Comparison of ENCODE assay signal across 1 cellular context in the genomic region with DNA sequence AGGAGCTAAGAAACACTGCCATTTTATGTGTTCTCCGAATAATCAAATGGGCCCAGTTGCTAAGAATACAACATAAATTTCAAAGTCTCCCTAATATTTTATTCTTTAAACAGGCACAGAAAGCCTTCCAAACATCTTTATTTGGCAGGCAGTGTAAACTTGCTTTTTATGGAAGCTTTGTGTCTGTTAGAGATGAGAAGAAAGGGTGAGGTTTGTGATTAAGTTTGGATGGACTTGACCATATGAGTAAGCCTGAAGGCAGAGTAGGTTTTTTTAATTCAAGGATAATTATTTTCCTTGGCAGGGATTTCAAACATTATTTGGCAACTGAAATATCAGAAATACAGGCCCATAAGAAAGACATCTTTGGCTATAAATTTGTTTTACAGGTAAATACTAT.
TF ChIP-seq lines count a peak whose summit lies in the region.

No MANE protein-coding gene starts in this region.

TF ChIP-seq in IMR-90, 13 proteins besides CTCF, POLR2A, EP300 and RAD21 (continued from another document):
- TF ChIP-seq MAFK (IDR thresholded peaks at IDR 0.05; ENCODE audit: low read depth, low read length), result no peak
- no peak for TF ChIP-seq RFX5 (IDR thresholded peaks at IDR 0.05; ENCODE audit: low read depth, low read length)
- no peak for TF ChIP-seq RCOR1 (IDR thresholded peaks at IDR 0.05; ENCODE audit: insufficient replicate concordance, low read length)
- TF ChIP-seq, protein P1, sequence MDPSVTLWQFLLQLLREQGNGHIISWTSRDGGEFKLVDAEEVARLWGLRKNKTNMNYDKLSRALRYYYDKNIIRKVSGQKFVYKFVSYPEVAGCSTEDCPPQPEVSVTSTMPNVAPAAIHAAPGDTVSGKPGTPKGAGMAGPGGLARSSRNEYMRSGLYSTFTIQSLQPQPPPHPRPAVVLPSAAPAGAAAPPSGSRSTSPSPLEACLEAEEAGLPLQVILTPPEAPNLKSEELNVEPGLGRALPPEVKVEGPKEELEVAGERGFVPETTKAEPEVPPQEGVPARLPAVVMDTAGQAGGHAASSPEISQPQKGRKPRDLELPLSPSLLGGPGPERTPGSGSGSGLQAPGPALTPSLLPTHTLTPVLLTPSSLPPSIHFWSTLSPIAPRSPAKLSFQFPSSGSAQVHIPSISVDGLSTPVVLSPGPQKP (IDR thresholded peaks at IDR 0.05; ENCODE audit: borderline replicate concordance, low read depth, low read length), result no peak
- TF ChIP-seq NFE2L2 (IDR thresholded peaks at IDR 0.05; ENCODE audit: low read depth, low read length), result no peak
- TF ChIP-seq, protein P2, sequence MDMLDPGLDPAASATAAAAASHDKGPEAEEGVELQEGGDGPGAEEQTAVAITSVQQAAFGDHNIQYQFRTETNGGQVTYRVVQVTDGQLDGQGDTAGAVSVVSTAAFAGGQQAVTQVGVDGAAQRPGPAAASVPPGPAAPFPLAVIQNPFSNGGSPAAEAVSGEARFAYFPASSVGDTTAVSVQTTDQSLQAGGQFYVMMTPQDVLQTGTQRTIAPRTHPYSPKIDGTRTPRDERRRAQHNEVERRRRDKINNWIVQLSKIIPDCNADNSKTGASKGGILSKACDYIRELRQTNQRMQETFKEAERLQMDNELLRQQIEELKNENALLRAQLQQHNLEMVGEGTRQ (IDR thresholded peaks at IDR 0.05; ENCODE audit: low read depth, low read length), result no peak
- TF ChIP-seq CHD1 (IDR thresholded peaks at IDR 0.05; ENCODE audit: low read depth, low read length), result no peak
- TF ChIP-seq CEBPB (IDR thresholded peaks at IDR 0.05; ENCODE audit: low read depth, low read length), result no peak
- no peak for TF ChIP-seq BHLHE40 (IDR thresholded peaks at IDR 0.05; ENCODE audit: low read depth, low read length)
